Comparison of ENCODE assay signal across 28 cellular contexts in the genomic region with DNA sequence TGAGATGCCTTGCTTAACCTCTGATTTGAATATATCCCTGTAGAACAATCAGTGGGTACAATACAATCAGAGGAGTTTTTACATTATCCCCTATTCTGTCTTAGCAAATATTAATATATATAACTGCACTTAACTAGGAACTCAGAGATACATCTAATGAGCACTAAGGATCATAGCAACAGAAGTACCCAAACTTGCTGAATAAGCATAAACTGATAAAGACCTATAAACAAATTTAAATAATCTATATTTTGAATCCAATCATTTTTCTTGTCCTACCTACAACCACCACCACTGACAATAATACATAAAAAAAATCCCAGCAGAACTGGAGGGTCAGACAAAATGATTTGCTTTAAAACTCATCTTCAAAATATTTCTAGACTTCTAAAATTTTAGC.
"Had no signal": no experiment of that assay in that cellular context is flagged by ENCODE, and none has a peak within 500 bp of the region (broad histone marks: within the 10 kb centered on the region; RNA-seq: fewer than 3 reads in every experiment).

No MANE protein-coding gene starts in this region.

- DNase-seq: colonic mucosa; cortex of kidney; effector CD8-positive, alpha-beta T cell; effector memory CD8-positive, alpha-beta T cell; endodermal cell; erythroblast; esophagus squamous epithelium; foreskin fibroblast; foreskin melanocyte; gastrocnemius medialis; glutamatergic neuron; head of caudate nucleus; heart right ventricle; hippocampal formation; left cardiac atrium; left lung; left ventricle myocardium superior; lower lobe of right lung; mesenchymal stem cell; mucosa of descending colon; naive B cell had no signal

- H3K4me1 ChIP-seq: colonic mucosa, esophagus squamous epithelium, gastrocnemius medialis, left lung, lower lobe of right lung had no signal

- H3K4me3 Mint-ChIP-seq: dendritic cell treated with granulocyte-macrophage colony-stimulating factor and Interleukin-4, amounts not matched to agents 40 ng/mL and 50 ng/mL, for 4 days; effector memory CD8-positive, alpha-beta T cell; endodermal cell; mesothelial cell of epicardium; naive B cell had no signal

- H3K4me1 Mint-ChIP-seq: mesothelial cell of epicardium, naive B cell had no signal

- H3K4me3 ChIP-seq: colonic mucosa, esophagus squamous epithelium, gastrocnemius medialis, heart right ventricle, left lung, lower lobe of right lung, mucosa of descending colon had no signal

- H3K9me3 ChIP-seq: colonic mucosa, esophagus squamous epithelium, gastrocnemius medialis, left lung, lower lobe of right lung, mucosa of descending colon had no signal

- FAIRE-seq: endometrium, islet of Langerhans, keratinocyte had no signal

- H3K27ac ChIP-seq: colonic mucosa, epithelial cell of prostate, esophagus squamous epithelium, gastrocnemius medialis, heart right ventricle, left lung, lower lobe of right lung had no signal

- ATAC-seq: effector memory CD8-positive, alpha-beta T cell; esophagus mucosa; gastrocnemius medialis; heart right ventricle; left cardiac atrium; left lung; left ventricle myocardium superior; lower lobe of right lung; mucosa of descending colon had no signal

- H3K27ac Mint-ChIP-seq: dendritic cell treated with granulocyte-macrophage colony-stimulating factor and Interleukin-4, amounts not matched to agents 40 ng/mL and 50 ng/mL, for 4 days; effector memory CD8-positive, alpha-beta T cell; endodermal cell; mesothelial cell of epicardium; naive B cell had no signal

- H3K36me3 ChIP-seq: colonic mucosa, esophagus squamous epithelium, gastrocnemius medialis, heart right ventricle, left lung, lower lobe of right lung had no signal

- H3K27me3 ChIP-seq: colonic mucosa, esophagus squamous epithelium, gastrocnemius medialis, heart right ventricle, left lung had no signal

- H3K9me3 Mint-ChIP-seq: dendritic cell treated with granulocyte-macrophage colony-stimulating factor and Interleukin-4, amounts not matched to agents 40 ng/mL and 50 ng/mL, for 4 days; effector memory CD8-positive, alpha-beta T cell; endodermal cell had no signal

- H3K27me3 Mint-ChIP-seq: dendritic cell treated with granulocyte-macrophage colony-stimulating factor and Interleukin-4, amounts not matched to agents 40 ng/mL and 50 ng/mL, for 4 days; effector memory CD8-positive, alpha-beta T cell; naive B cell had no signal

- H3K36me3 Mint-ChIP-seq: mesothelial cell of epicardium, naive B cell had no signal
